ENCODE assay signal across 18 cellular contexts in the genomic region with DNA sequence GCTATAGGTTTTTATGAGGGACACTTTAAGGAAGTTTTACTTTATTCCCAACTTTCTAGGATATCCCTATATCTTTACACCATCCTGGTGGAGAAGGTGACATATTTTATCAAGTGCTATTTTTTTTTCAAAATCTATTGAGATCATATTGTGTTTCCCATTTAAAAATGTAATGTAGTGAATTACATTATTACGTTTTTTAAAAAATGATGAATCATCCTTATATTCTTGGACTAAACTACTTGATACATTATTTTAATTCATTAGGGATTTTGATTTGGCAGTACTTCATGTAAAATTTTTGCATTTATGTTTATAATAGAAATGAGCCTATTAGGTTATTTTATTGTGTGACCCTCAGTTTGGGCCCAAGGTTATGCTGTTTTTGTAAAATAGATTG. TPM values are rescaled to one million over a fixed set of nuclear protein-coding genes. Genes with fewer than 3 reads are reported as not detected.
DNase-seq lines count a peak whose midpoint lies in the region; ATAC-seq, FAIRE-seq and TF ChIP-seq lines count a peak whose summit lies in the region.
"Had no signal": no experiment of that assay in that cellular context is flagged by ENCODE, and none has a peak within 500 bp of the region (broad histone marks: within the 10 kb centered on the region; RNA-seq: fewer than 3 reads in every experiment).

No MANE protein-coding gene starts in this region.

- DNase-seq in RCC 7860 (ENCODE audit: low spot score) (no peak), psoas muscle (no peak), AG20443 (ENCODE audit: low spot score) (no peak), EL (no peak)
- DNase-seq: AML-193; CD8-positive, alpha-beta memory T cell; GM23248; KBM-7 had no signal

- intact Hi-C loops in psoas muscle (cut with DNase I) = loop anchor here in 1 of 2 donors (10.0 kb wide), 1 partner anchor 254 kb away; the partner anchor contains the start of gene FSD1L

- WGBS in psoas muscle, 3 donors = 24 to 58% (median 41%) methylated on average over 1 of the region's 1 CpG

- peak; percentile 29 for FAIRE-seq in RCC 7860 (lab: Jason Lieb, UNC)
- FAIRE-seq: GM12892 had no signal

- H3K4me1 ChIP-seq in ACC112 (ENCODE audit: control insufficient read depth, insufficient read depth, low read length, unreplicated experiment) = peaks cover 20% of the 10 kb centered on the region
- H3K4me1 ChIP-seq in psoas muscle = peaks cover 49% of the 10 kb centered on the region

- H3K4me3 ChIP-seq in ACC112 (ENCODE audit: low read depth, low read length) = peak overlapping the region; percentile 2; the same call in 1 of the 2 replicates
- H3K4me3 ChIP-seq in psoas muscle = peak overlapping the region; percentile 86
- H3K4me3 ChIP-seq: BLaER1, GM23248 had no signal

- ATAC-seq in psoas muscle (no peak), HG02852 (IDR thresholded peaks at IDR 0.05; ENCODE audit: unreplicated experiment) (no peak), GM19467 (IDR thresholded peaks at IDR 0.05; ENCODE audit: unreplicated experiment) (no peak)
- ATAC-seq: HCT116 had no signal

- H2AFZ ChIP-seq in ACC112 (ENCODE audit: low read length, unreplicated experiment) = no peak overlapping the region
- H2AFZ ChIP-seq: GM23248 had no signal

- TF ChIP-seq CTCF in psoas muscle (IDR thresholded peaks at IDR 0.05) = no peak

- no peak overlapping the region for H3K27ac ChIP-seq in ACC112 (ENCODE audit: low read depth, low read length)
- peak overlapping the region; percentile 97 for H3K27ac ChIP-seq in psoas muscle
- H3K27ac ChIP-seq: BLaER1, GM23248 had no signal

- H3K27me3 ChIP-seq in ACC112 (ENCODE audit: insufficient read depth, low read length) (peaks cover 4% of the 10 kb centered on the region), psoas muscle (ENCODE audit: insufficient read depth in 3 of 3, low read length in 2 of 3) (no peaks in the 10 kb centered on the region)

- H3K36me3 ChIP-seq in ACC112 (ENCODE audit: insufficient read depth, low read length) = no peaks in the 10 kb centered on the region
- H3K36me3 ChIP-seq in psoas muscle (ENCODE audit: insufficient read depth in 1 of 2, low read depth in 1 of 2) = no peaks in the 10 kb centered on the region
- H3K36me3 ChIP-seq: BLaER1 had no signal

- H3K79me2 ChIP-seq in ACC112 (ENCODE audit: control insufficient read depth, insufficient read depth, low read length, unreplicated experiment) = peaks cover 23% of the 10 kb centered on the region

- no peaks in the 10 kb centered on the region for H3K9me3 ChIP-seq in psoas muscle
- H3K9me3 ChIP-seq: Caco-2 had no signal

RNA-seq across cellular contexts. Expression of gene TMEM38B, which starts 4.0 kb away (rescaled TPM):
- 100 to 1,000 TPM in 1 of 4 donors, 10 to 100 TPM in 3; 61.5 to 129 (median 87.1) TPM for total RNA-seq in psoas muscle
- polyA plus RNA-seq in psoas muscle = 10 to 100 TPM; 33.9 to 69.8 (median 57.3) TPM

RNA-seq across cellular contexts. Expression of gene TAL2, which starts 36.1 kb away (rescaled TPM):
- 1 to 10 TPM in 2 of 4 donors, under 1 TPM in 2; 0.57 to 7.7 (median 1.6) TPM for total RNA-seq in psoas muscle
- under 1 TPM in 2 of 3 donors, not detected in 1; 0.61 to 0.90 TPM for polyA plus RNA-seq in psoas muscle
- total RNA-seq: A172, G401, GM23248, LHCN-M2 had no signal
- polyA plus RNA-seq: CD8-positive, alpha-beta memory T cell; GM23248 had no signal
